2 cellular contexts compared by ENCODE assay signal in genomic region chr12:49339464-49339861, GRCh38.
TF ChIP-seq lines count a peak whose summit lies in the region.

No MANE protein-coding gene starts in this region.

TF ChIP-seq in SK-N-SH, 30 proteins besides CTCF, POLR2A, EP300 and RAD21 (continued from another document):
- no peak for TF ChIP-seq ELF1 (IDR thresholded peaks at IDR 0.05)
- TF ChIP-seq USF1 (IDR thresholded peaks at IDR 0.05; ENCODE audit: borderline replicate concordance, low read depth): no peak
- no peak for TF ChIP-seq TAF1 (IDR thresholded peaks at IDR 0.05; ENCODE audit: borderline replicate concordance, low read depth, low read length)
- TF ChIP-seq REST (IDR thresholded peaks at IDR 0.05; ENCODE audit: low read depth, low read length): no peak
- TF ChIP-seq POLR2AphosphoS5 (IDR thresholded peaks at IDR 0.05; ENCODE audit: low read depth, low read length): no peak
- no peak for TF ChIP-seq JUND (IDR thresholded peaks at IDR 0.05)
- TF ChIP-seq FOXM1 (IDR thresholded peaks at IDR 0.05; ENCODE audit: low read depth): no peak

TF ChIP-seq in SK-N-SH treated with all-trans-retinoic acid at 6 μM for 48 hours, 23 proteins besides CTCF, POLR2A, EP300 and RAD21:
- TF ChIP-seq TSHZ2 (CRISPR knock-in tag; IDR thresholded peaks at IDR 0.05): no peak
- no peak for TF ChIP-seq ZNF70 (CRISPR knock-in tag; IDR thresholded peaks at IDR 0.05)
- no peak for TF ChIP-seq CSDC2 (CRISPR knock-in tag; IDR thresholded peaks at IDR 0.05)
- no peak for TF ChIP-seq RARB (CRISPR knock-in tag; IDR thresholded peaks at IDR 0.05)
- TF ChIP-seq ZFP3 (CRISPR knock-in tag; IDR thresholded peaks at IDR 0.05): no peak
- TF ChIP-seq CSRNP3 (CRISPR knock-in tag; IDR thresholded peaks at IDR 0.05): no peak
- no peak for TF ChIP-seq ISL1 (CRISPR knock-in tag; IDR thresholded peaks at IDR 0.05)
- no peak for TF ChIP-seq TOX (CRISPR knock-in tag; IDR thresholded peaks at IDR 0.05; ENCODE audit: borderline replicate concordance)
- no peak for TF ChIP-seq BACH2 (CRISPR knock-in tag; IDR thresholded peaks at IDR 0.05; ENCODE audit: borderline replicate concordance)
- no peak for TF ChIP-seq SNAI2 (CRISPR knock-in tag; IDR thresholded peaks at IDR 0.05)
- TF ChIP-seq ARNTL (CRISPR knock-in tag; IDR thresholded peaks at IDR 0.05; ENCODE audit: borderline replicate concordance, low read depth): no peak
- TF ChIP-seq ZC3H10 (CRISPR knock-in tag; IDR thresholded peaks at IDR 0.05): no peak
- TF ChIP-seq ZNF8 (CRISPR knock-in tag; IDR thresholded peaks at IDR 0.05): no peak
- no peak for TF ChIP-seq POU6F1 (CRISPR knock-in tag; IDR thresholded peaks at IDR 0.05; ENCODE audit: borderline replicate concordance, low read depth)
- no peak for TF ChIP-seq CREB5 (CRISPR knock-in tag; IDR thresholded peaks at IDR 0.05; ENCODE audit: low read depth)
- TF ChIP-seq TCF4 (CRISPR knock-in tag; IDR thresholded peaks at IDR 0.05; ENCODE audit: borderline replicate concordance): no peak
- no peak for TF ChIP-seq ZFP30 (CRISPR knock-in tag; IDR thresholded peaks at IDR 0.05)
